In the genomic region with DNA sequence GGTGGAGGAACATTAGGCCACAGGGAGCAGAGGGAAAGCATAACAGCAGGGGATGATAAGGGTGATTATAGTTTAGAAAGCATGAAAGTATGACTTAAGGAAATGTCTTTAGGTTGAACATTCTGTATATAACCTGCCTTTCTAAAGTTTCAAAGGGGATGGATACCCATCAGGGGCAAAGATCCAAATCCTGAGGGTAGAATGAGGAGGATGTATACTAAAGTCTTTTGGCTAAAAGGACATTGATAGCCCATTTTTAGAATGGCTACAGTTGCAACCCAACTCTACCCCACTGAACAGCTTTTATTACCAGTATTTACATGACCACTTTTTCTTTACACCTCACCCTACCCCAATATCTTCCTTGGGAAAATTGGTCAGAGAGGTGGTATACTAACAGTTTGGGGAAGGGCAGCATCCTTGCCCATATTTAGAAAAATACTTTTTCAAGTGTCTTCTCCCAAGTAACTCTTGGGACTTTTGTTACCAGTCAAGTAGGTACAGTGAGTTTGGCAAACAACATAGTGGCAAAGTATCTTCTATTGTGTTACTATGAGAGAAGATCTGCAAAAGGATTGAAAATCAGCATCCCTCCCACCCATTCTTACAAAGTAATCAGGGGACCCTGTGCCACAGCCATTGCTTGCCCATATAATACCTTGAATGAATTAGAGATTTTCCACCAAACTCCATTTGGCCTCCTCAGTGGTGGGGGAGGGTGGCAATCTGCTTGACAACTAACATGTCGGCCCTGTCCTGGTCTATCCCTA, we compare ENCODE assay signal across 8 cellular contexts. TPM values are rescaled to one million over a fixed set of nuclear protein-coding genes. Genes with fewer than 3 reads are reported as not detected.
DNase-seq lines count a peak whose midpoint lies in the region; ATAC-seq, FAIRE-seq and TF ChIP-seq lines count a peak whose summit lies in the region.

No MANE protein-coding gene starts in this region.

- peak; percentile 39 for DNase-seq in MCF 10A (ENCODE audit: unreplicated experiment)
- DNase-seq in breast epithelium (ENCODE audit: low spot score in 2 of 2), result no peak
- DNase-seq in fibroblast of peridontal ligament (ENCODE audit: extremely low read depth), result peak; percentile 33
- peak; percentile 25 for DNase-seq in stromal cell of bone marrow (ENCODE audit: low read depth)
- DNase-seq in mucosa of gallbladder (ENCODE audit: low spot score), result no peak
- no peak for DNase-seq in activated gamma-delta T cell (lab: John Stamatoyannopoulos, UW)
- no peak for DNase-seq in GM19239 (ENCODE audit: insufficient read length, low spot score)

- no peak overlapping the region for H3K27ac ChIP-seq in breast epithelium

- POLR2A ChIA-PET in MCF 10A (lab: Yijun Ruan, JAX), result interaction anchor here (0.6 to 18.1 kb wide), 14 partner anchors 8 to 220 kb away, joined by 3 to 376 read pairs (median 8); a partner anchor contains a TSS

- H3K27ac Mint-ChIP-seq in MCF 10A (ENCODE audit: low read depth, unreplicated experiment), result peak overlapping the region; percentile 20

- FAIRE-seq in GM19239 (lab: Jason Lieb, UNC), result no peak

- no peaks in the 10 kb centered on the region for H3K9me3 ChIP-seq in breast epithelium

- no peaks in the 10 kb centered on the region for H3K27me3 Mint-ChIP-seq in MCF 10A (ENCODE audit: insufficient read depth, unreplicated experiment)

- H3K27me3 ChIP-seq in breast epithelium, result no peaks in the 10 kb centered on the region

- CTCF ChIA-PET in MCF 10A (lab: Yijun Ruan, JAX), result interaction anchor here (12.7 kb wide), 1 partner anchor 123 kb away, joined by 293 read pairs; a partner anchor contains a TSS

- no peak for TF ChIP-seq CTCF in MCF 10A (IDR thresholded peaks at IDR 0.05; ENCODE audit: unreplicated experiment)
- TF ChIP-seq CTCF in breast epithelium (IDR thresholded peaks at IDR 0.05), result no peak

- H3K4me3 ChIP-seq in breast epithelium, result no peak overlapping the region

- no peak for TF ChIP-seq POLR2A in breast epithelium (IDR thresholded peaks at IDR 0.05)

- no peaks in the 10 kb centered on the region for H3K36me3 ChIP-seq in breast epithelium

- intact Hi-C loops in MCF 10A (cut with micrococcal nuclease), result loop anchor here (5.0 kb wide), 1 partner anchor 195 kb away; a partner anchor contains a TSS
- intact Hi-C loops in breast epithelium (cut with DNase I; ENCODE audit: low total_unique reads), result no loop called here

- no peaks in the 10 kb centered on the region for H3K4me1 ChIP-seq in breast epithelium

- peaks cover 27% of the 10 kb centered on the region for H3K4me1 Mint-ChIP-seq in MCF 10A (ENCODE audit: insufficient read depth, unreplicated experiment)

- peak; percentile 12 for ATAC-seq in SK-N-SH treated with all-trans-retinoic acid at 6 μM for 48 hours

- no peaks in the 10 kb centered on the region for H3K9me3 Mint-ChIP-seq in MCF 10A (ENCODE audit: unreplicated experiment)

- H3K4me3 Mint-ChIP-seq in MCF 10A (ENCODE audit: unreplicated experiment), result no peak overlapping the region

- H3K36me3 Mint-ChIP-seq in MCF 10A (ENCODE audit: insufficient read depth, unreplicated experiment), result peaks cover 71% of the 10 kb centered on the region

- BruUV-seq in MCF 10A (replicated peaks; lab: Mats Ljungman, UMichigan), result no TSS peak

TF ChIP-seq in SK-N-SH treated with all-trans-retinoic acid at 6 μM for 48 hours, 23 proteins besides CTCF, POLR2A, EP300 and RAD21:
- TF ChIP-seq SNAI2 (CRISPR knock-in tag; IDR thresholded peaks at IDR 0.05), result no peak
- TF ChIP-seq GLIS3 (CRISPR knock-in tag; IDR thresholded peaks at IDR 0.05), result 0 out of 2 replicates have a peak, but pooled peaks have one; percentile 10
- TF ChIP-seq, protein P1, sequence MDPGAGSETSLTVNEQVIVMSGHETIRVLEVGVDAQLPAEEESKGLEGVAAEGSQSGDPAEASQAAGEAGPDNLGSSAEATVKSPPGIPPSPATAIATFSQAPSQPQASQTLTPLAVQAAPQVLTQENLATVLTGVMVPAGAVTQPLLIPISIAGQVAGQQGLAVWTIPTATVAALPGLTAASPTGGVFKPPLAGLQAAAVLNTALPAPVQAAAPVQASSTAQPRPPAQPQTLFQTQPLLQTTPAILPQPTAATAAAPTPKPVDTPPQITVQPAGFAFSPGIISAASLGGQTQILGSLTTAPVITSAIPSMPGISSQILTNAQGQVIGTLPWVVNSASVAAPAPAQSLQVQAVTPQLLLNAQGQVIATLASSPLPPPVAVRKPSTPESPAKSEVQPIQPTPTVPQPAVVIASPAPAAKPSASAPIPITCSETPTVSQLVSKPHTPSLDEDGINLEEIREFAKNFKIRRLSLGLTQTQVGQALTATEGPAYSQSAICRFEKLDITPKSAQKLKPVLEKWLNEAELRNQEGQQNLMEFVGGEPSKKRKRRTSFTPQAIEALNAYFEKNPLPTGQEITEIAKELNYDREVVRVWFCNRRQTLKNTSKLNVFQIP (CRISPR knock-in tag; IDR thresholded peaks at IDR 0.05; ENCODE audit: borderline replicate concordance, low read depth), result no peak
- TF ChIP-seq TCF4 (CRISPR knock-in tag; IDR thresholded peaks at IDR 0.05; ENCODE audit: borderline replicate concordance), result no peak

RNA-seq across cellular contexts. Expression of a gene that starts 8.3 kb away (rescaled TPM):
- total RNA-seq in MCF 10A (2022), result 348 and 366 TPM in 2 replicates
- 100 to 1,000 TPM; 180 to 263 (median 236) TPM for total RNA-seq in breast epithelium
- total RNA-seq in mucosa of gallbladder, result 262 TPM

RNA-seq across cellular contexts. Expression of a gene that starts 14.0 kb away (rescaled TPM):
- total RNA-seq in MCF 10A (2022) (49.1 and 52.2 TPM in 2 replicates), breast epithelium (10 to 100 TPM; 26.7 to 35.1 (median 31.8) TPM), mucosa of gallbladder (77.4 TPM)

RNA-seq across cellular contexts. Expression of a gene that starts 30.1 kb away (rescaled TPM):
- total RNA-seq in MCF 10A (2022), result 49.9 and 56.0 TPM in 2 replicates
- 100 to 1,000 TPM in 1 of 3 donors, 10 to 100 TPM in 2; 23.2 to 127 (median 55.7) TPM for total RNA-seq in breast epithelium
- 178 TPM for total RNA-seq in mucosa of gallbladder

RNA-seq across cellular contexts. Expression of a gene that starts 37.0 kb away (rescaled TPM):
- total RNA-seq in MCF 10A (2022), result 1.6 and 3.0 TPM in 2 replicates
- 10 to 100 TPM; 33.8 to 92.0 (median 50.8) TPM for total RNA-seq in breast epithelium
- total RNA-seq in mucosa of gallbladder, result 48.8 TPM

RNA-seq across cellular contexts. Expression of a gene that starts 48.3 kb away (rescaled TPM):
- 125 and 215 TPM in 2 replicates for total RNA-seq in MCF 10A (2022)
- total RNA-seq in breast epithelium, result 100 to 1,000 TPM; 131 to 243 (median 161) TPM
- total RNA-seq in mucosa of gallbladder, result 94.1 TPM

Comparison
In these comparisons a context has a peak if more than half of its experiments do, and no peak if none do; other contexts are left out.
1. DNase-seq: peak in MCF 10A (single experiment), fibroblast of peridontal ligament (single experiment) and stromal cell of bone marrow (single experiment); none in breast epithelium (0 of 2), mucosa of gallbladder (single experiment), activated gamma-delta T cell (single experiment) and GM19239 (single experiment).